Comparison of ENCODE assay signal across 17 cellular contexts in genomic region chr16:30574678-30575077, GRCh38. TPM values are rescaled to one million over a fixed set of nuclear protein-coding genes. Genes with fewer than 3 reads are reported as not detected.
DNase-seq lines count a peak whose midpoint lies in the region; ATAC-seq, FAIRE-seq and TF ChIP-seq lines count a peak whose summit lies in the region.
"Had no signal": no experiment of that assay in that cellular context is flagged by ENCODE, and none has a peak within 500 bp of the region (broad histone marks: within the 10 kb centered on the region; RNA-seq: fewer than 3 reads in every experiment).

No MANE protein-coding gene starts in this region.

- no peak overlapping the region for H3K4me3 ChIP-seq in DND-41 (ENCODE audit: low read depth in 1 of 2, low read length in 2 of 2)
- H3K4me3 ChIP-seq in SU-DHL-6 (ENCODE audit: insufficient read depth, low read length, poor library complexity, severe bottlenecking) = no peak overlapping the region
- H3K4me3 ChIP-seq in CD8-positive, alpha-beta T cell (ENCODE audit: low read depth, low read length) = no peak overlapping the region
- H3K4me3 ChIP-seq: HAP-1, spleen, thyroid gland had no signal

- peaks cover 18% of the 10 kb centered on the region for H3K4me1 Mint-ChIP-seq in CD8-positive, alpha-beta T cell (ENCODE audit: low read depth)

- DNase-seq in DND-41 = no peak
- DNase-seq in H54 (ENCODE audit: insufficient read length, low spot score) = no peak
- no peak for DNase-seq in CD8-positive, alpha-beta T cell
- DNase-seq: amniotic stem cell, Caco-2, caudate nucleus, NCI-H2029 treated with DMSO at 0.1 percent for 48 hours, NCI-H446 treated with DMSO at 0.1 percent for 48 hours, T-cell, thyroid gland had no signal

- H4K20me1 ChIP-seq in DND-41 (ENCODE audit: insufficient read depth, low read length) (no peaks in the 10 kb centered on the region), SU-DHL-6 (ENCODE audit: low read depth, low read length) (no peaks in the 10 kb centered on the region)

- H3K27me3 Mint-ChIP-seq in CD8-positive, alpha-beta T cell (ENCODE audit: low read depth) = no peaks in the 10 kb centered on the region
- H3K27me3 Mint-ChIP-seq: IgD-negative memory B cell, T-cell had no signal

- no peaks in the 10 kb centered on the region for H3K27me3 ChIP-seq in DND-41 (ENCODE audit: insufficient read depth, low read length, poor library complexity)
- H3K27me3 ChIP-seq in SU-DHL-6 (ENCODE audit: low read length) = no peaks in the 10 kb centered on the region
- no peaks in the 10 kb centered on the region for H3K27me3 ChIP-seq in CD8-positive, alpha-beta T cell (ENCODE audit: insufficient read depth, low read length)
- H3K27me3 ChIP-seq: spleen, thyroid gland had no signal

- no peak for FAIRE-seq in H54 (lab: Jason Lieb, UNC)

- no peaks in the 10 kb centered on the region for H3K9me2 ChIP-seq in SU-DHL-6 (replicated peaks; ENCODE audit: insufficient read depth, low read length)

- no peak for ATAC-seq in DND-41 (ENCODE audit: insufficient read depth, low read depth)
- ATAC-seq in CD8-positive, alpha-beta T cell = no peak
- ATAC-seq: left lobe of liver, Right ventricle myocardium inferior, T-cell had no signal

- H3K27ac ChIP-seq in DND-41 (ENCODE audit: low read length) (no peak overlapping the region), SU-DHL-6 (ENCODE audit: low read depth, low read length) (no peak overlapping the region)
- no peak overlapping the region for H3K27ac ChIP-seq in CD8-positive, alpha-beta T cell (ENCODE audit: low read depth, low read length)
- H3K27ac ChIP-seq: spleen, thyroid gland had no signal

- POLR2A ChIA-PET in CD8-positive, alpha-beta T cell (lab: Charles Lee) = interaction anchor here (0.7 kb wide), 1 partner anchor 784 kb away, joined by 5 read pairs; no protein-coding TSS in a partner anchor

- peaks cover 47% of the 10 kb centered on the region for H3K4me1 ChIP-seq in DND-41 (ENCODE audit: insufficient read depth, low read length)
- peaks cover 18% of the 10 kb centered on the region for H3K4me1 ChIP-seq in CD8-positive, alpha-beta T cell (ENCODE audit: insufficient read depth, low read length)
- H3K4me1 ChIP-seq: Caco-2 had no signal

- no peaks in the 10 kb centered on the region for H3K9me3 Mint-ChIP-seq in CD8-positive, alpha-beta T cell
- H3K9me3 Mint-ChIP-seq: IgD-negative memory B cell, T-cell had no signal

- H3K36me3 Mint-ChIP-seq in CD8-positive, alpha-beta T cell = peaks cover 23% of the 10 kb centered on the region
- H3K36me3 Mint-ChIP-seq: IgD-negative memory B cell, T-cell had no signal

- TF ChIP-seq POLR2A in H54 (IDR thresholded peaks at IDR 0.05; ENCODE audit: low read depth, low read length) = no peak

- H2AFZ ChIP-seq in DND-41 (ENCODE audit: low read depth, low read length) (no peak overlapping the region), SU-DHL-6 (ENCODE audit: low read depth, low read length, severe bottlenecking) (no peak overlapping the region)

- CTCF ChIA-PET in CD8-positive, alpha-beta T cell (lab: Charles Lee) = no interaction called here

- H3K9me3 ChIP-seq in DND-41 (ENCODE audit: insufficient read depth, low read length, severe bottlenecking) = no peaks in the 10 kb centered on the region
- no peaks in the 10 kb centered on the region for H3K9me3 ChIP-seq in SU-DHL-6 (ENCODE audit: insufficient read depth, low read length)
- H3K9me3 ChIP-seq in CD8-positive, alpha-beta T cell (ENCODE audit: low read length) = no peaks in the 10 kb centered on the region
- H3K9me3 ChIP-seq: Caco-2, HAP-1, spleen, thyroid gland had no signal

- no peak overlapping the region for H3K9ac ChIP-seq in DND-41 (ENCODE audit: low read depth, low read length)
- H3K9ac ChIP-seq in SU-DHL-6 (ENCODE audit: low read length) = no peak overlapping the region

- intact Hi-C loops in CD8-positive, alpha-beta T cell (cut with DNase I, micrococcal nuclease) = loop anchor here in 1 of 2 experiments (5.0 kb wide), 1 partner anchor 348 kb away; the partner anchor contains the start of gene FBXL19

- H3K79me2 ChIP-seq in DND-41 (ENCODE audit: insufficient read depth, low read length) = peaks cover 83% of the 10 kb centered on the region
- peaks cover 27% of the 10 kb centered on the region for H3K79me2 ChIP-seq in SU-DHL-6 (ENCODE audit: insufficient read depth, low read length)

- H3K36me3 ChIP-seq in DND-41 (ENCODE audit: insufficient read depth, low read length) = peaks cover 35% of the 10 kb centered on the region
- no peaks in the 10 kb centered on the region for H3K36me3 ChIP-seq in SU-DHL-6 (ENCODE audit: low read length)
- H3K36me3 ChIP-seq in CD8-positive, alpha-beta T cell (ENCODE audit: insufficient read depth, low read length) = no peaks in the 10 kb centered on the region
- H3K36me3 ChIP-seq: HAP-1, thyroid gland had no signal

- TF ChIP-seq CTCF in DND-41 (IDR thresholded peaks at IDR 0.05; ENCODE audit: borderline replicate concordance, extremely low read depth, low read length, poor library complexity, severe bottlenecking) = no peak
- no peak for TF ChIP-seq CTCF in SU-DHL-6 (IDR thresholded peaks at IDR 0.05; ENCODE audit: insufficient read depth, low read length, poor library complexity, severe bottlenecking)
- TF ChIP-seq CTCF in CD8-positive, alpha-beta T cell (IDR thresholded peaks at IDR 0.05) = no peak

- H3F3A ChIP-seq in SU-DHL-6 (ENCODE audit: insufficient read depth) = no peaks in the 10 kb centered on the region

- peak overlapping the region; percentile 40 for H3K4me2 ChIP-seq in DND-41 (ENCODE audit: insufficient read depth, low read length)
- peak overlapping the region; percentile 23 for H3K4me2 ChIP-seq in SU-DHL-6 (ENCODE audit: low read depth, low read length, poor library complexity, severe bottlenecking)

- H3K27ac Mint-ChIP-seq in CD8-positive, alpha-beta T cell = no peak overlapping the region
- H3K27ac Mint-ChIP-seq: IgD-negative memory B cell, T-cell had no signal

- H3K4me3 Mint-ChIP-seq in CD8-positive, alpha-beta T cell = no peak overlapping the region
- H3K4me3 Mint-ChIP-seq: T-cell had no signal

RNA-seq across cellular contexts. Expression of gene ZNF688, which starts 3.2 kb away (rescaled TPM):
- total RNA-seq in CD8-positive, alpha-beta T cell = 1 to 10 TPM; 6.1 to 7.1 TPM

RNA-seq across cellular contexts. Expression of gene ZNF785, which starts 10.8 kb away (rescaled TPM):
- 1 to 10 TPM; 5.0 to 6.9 TPM for total RNA-seq in CD8-positive, alpha-beta T cell
- total RNA-seq: G401 had no signal

RNA-seq across cellular contexts. Expression of gene ZNF764, which starts 16.5 kb away (rescaled TPM):
- total RNA-seq in CD8-positive, alpha-beta T cell = 10 to 100 TPM; 15.0 to 15.6 TPM

RNA-seq across cellular contexts. Expression of gene ZNF689, which starts 35.5 kb away (rescaled TPM):
- 10 to 100 TPM; 15.6 to 17.5 TPM for total RNA-seq in CD8-positive, alpha-beta T cell

RNA-seq across cellular contexts. Expression of gene ZNF747, which starts 40.0 kb away (rescaled TPM):
- 1 to 10 TPM; 6.2 to 6.3 TPM for total RNA-seq in CD8-positive, alpha-beta T cell
- total RNA-seq: G401 had no signal
